22 cellular contexts compared by ENCODE assay signal in genomic region chr2:74162951-74163350, GRCh38.
"Had no signal": no experiment of that assay in that cellular context is flagged by ENCODE, and none has a peak within 500 bp of the region (broad histone marks: within the 10 kb centered on the region; RNA-seq: fewer than 3 reads in every experiment).

No MANE protein-coding gene starts in this region.

- H3K27me3 Mint-ChIP-seq: activated CD4-positive, alpha-beta T cell treated with anti-CD3 and anti-CD28 coated beads, Interleukin-2, amount 10 ng/mL, durations not matched to agents 24 days and 14 days; activated naive CD4-positive, alpha-beta T cell treated with anti-CD3 and anti-CD28 coated beads, Interleukin-2, amount 50 U/mL, for 24 hours; activated naive CD8-positive, alpha-beta T cell treated with anti-CD3 and anti-CD28 coated beads, Interleukin-2, amount 10 ng/mL, durations not matched to agents 7 days and 5 days had no signal

- H3K9me3 ChIP-seq: ascending aorta, SJCRH30 had no signal

- H3K4me3 Mint-ChIP-seq: activated CD4-positive, alpha-beta T cell treated with anti-CD3 and anti-CD28 coated beads, Interleukin-2, amount 10 ng/mL, durations not matched to agents 24 days and 14 days; activated CD8-positive, alpha-beta T cell treated with anti-CD3 and anti-CD28 coated beads, Interleukin-2, amount 10 ng/mL, durations not matched to agents 7 days and 5 days; activated naive CD4-positive, alpha-beta T cell treated with anti-CD3 and anti-CD28 coated beads, Interleukin-2, amount 50 U/mL, for 24 hours; activated naive CD8-positive, alpha-beta T cell treated with anti-CD3 and anti-CD28 coated beads, Interleukin-2, amount 10 ng/mL, durations not matched to agents 7 days and 5 days; T-helper 2 cell treated with Interferon-gamma antibody and Interleukin-4, amounts not matched to agents 5 μg/mL and 100 μg/mL, for 36 hours had no signal

- H3K4me1 Mint-ChIP-seq: activated naive CD8-positive, alpha-beta T cell treated with anti-CD3 and anti-CD28 coated beads, Interleukin-2, amount 10 ng/mL, durations not matched to agents 7 days and 5 days had no signal

- ATAC-seq: activated CD8-positive, alpha-beta T cell treated with anti-CD3 and anti-CD28 coated beads, Interleukin-2, amount 10 ng/mL, durations not matched to agents 7 days and 5 days; Panc1 had no signal

- H3K27ac ChIP-seq: ascending aorta, SJCRH30, SK-N-MC, WERI-Rb-1 had no signal

- H3K4me3 ChIP-seq: ascending aorta, SJCRH30, SK-N-MC had no signal

- H3K4me1 ChIP-seq: ascending aorta, SJCRH30 had no signal

- H3K27ac Mint-ChIP-seq: activated CD4-positive, alpha-beta T cell treated with anti-CD3 and anti-CD28 coated beads, Interleukin-2, amount 10 ng/mL, durations not matched to agents 24 days and 14 days; activated CD8-positive, alpha-beta T cell treated with anti-CD3 and anti-CD28 coated beads, Interleukin-2, amount 10 ng/mL, durations not matched to agents 7 days and 5 days; activated naive CD4-positive, alpha-beta T cell treated with anti-CD3 and anti-CD28 coated beads, Interleukin-2, amount 50 U/mL, for 24 hours; activated naive CD8-positive, alpha-beta T cell treated with anti-CD3 and anti-CD28 coated beads, Interleukin-2, amount 10 ng/mL, durations not matched to agents 7 days and 5 days; activated T-helper 2 cell treated with anti-CD3 and anti-CD28 coated beads, Interferon-gamma antibody, Interleukin-2, Interleukin-4, amounts not matched to agents 10 μg/mL and 5 μg/mL and 100 μg/mL, durations not matched to agents 14 hours and 24 hours and 36 hours; T-helper 2 cell treated with Interferon-gamma antibody and Interleukin-4, amounts not matched to agents 5 μg/mL and 100 μg/mL, for 36 hours had no signal

- DNase-seq: activated CD4-positive, alpha-beta T cell treated with anti-CD3 and anti-CD28 coated beads for 1 hour; activated CD4-positive, alpha-beta T cell treated with anti-CD3 and anti-CD28 coated beads, Interleukin-2, amount 10 ng/mL, durations not matched to agents 24 days and 14 days; activated CD4-positive, alpha-beta T cell treated with anti-CD3 and anti-CD28 coated beads, Interleukin-2, amount 50 U/mL, for 4 hours; activated CD4-positive, CD25-positive, alpha-beta regulatory T cell; activated CD8-positive, alpha-beta T cell treated with anti-CD3 and anti-CD28 coated beads, Interleukin-2, amount 10 ng/mL, durations not matched to agents 7 days and 5 days; activated gamma-delta T cell; activated naive CD8-positive, alpha-beta T cell treated with anti-CD3 and anti-CD28 coated beads, Interleukin-2, amount 10 ng/mL, durations not matched to agents 7 days and 5 days; amygdala; NCI-H1092 treated with DMSO at 0.1 percent for 48 hours; NCI-H1417 treated with DMSO at 0.1 percent for 48 hours; NCI-H187 treated with DMSO at 0.1 percent for 48 hours; NCI-H345; NCI-H524 treated with DMSO at 0.1 percent for 48 hours; SHP77; SJCRH30; WERI-Rb-1 had no signal

- H3K27me3 ChIP-seq: ascending aorta, SJCRH30 had no signal

- H3K9me3 Mint-ChIP-seq: activated CD4-positive, alpha-beta T cell treated with anti-CD3 and anti-CD28 coated beads, Interleukin-2, amount 10 ng/mL, durations not matched to agents 24 days and 14 days; activated naive CD8-positive, alpha-beta T cell treated with anti-CD3 and anti-CD28 coated beads, Interleukin-2, amount 10 ng/mL, durations not matched to agents 7 days and 5 days had no signal
